1 cellular context compared by ENCODE assay signal in the genomic region with DNA sequence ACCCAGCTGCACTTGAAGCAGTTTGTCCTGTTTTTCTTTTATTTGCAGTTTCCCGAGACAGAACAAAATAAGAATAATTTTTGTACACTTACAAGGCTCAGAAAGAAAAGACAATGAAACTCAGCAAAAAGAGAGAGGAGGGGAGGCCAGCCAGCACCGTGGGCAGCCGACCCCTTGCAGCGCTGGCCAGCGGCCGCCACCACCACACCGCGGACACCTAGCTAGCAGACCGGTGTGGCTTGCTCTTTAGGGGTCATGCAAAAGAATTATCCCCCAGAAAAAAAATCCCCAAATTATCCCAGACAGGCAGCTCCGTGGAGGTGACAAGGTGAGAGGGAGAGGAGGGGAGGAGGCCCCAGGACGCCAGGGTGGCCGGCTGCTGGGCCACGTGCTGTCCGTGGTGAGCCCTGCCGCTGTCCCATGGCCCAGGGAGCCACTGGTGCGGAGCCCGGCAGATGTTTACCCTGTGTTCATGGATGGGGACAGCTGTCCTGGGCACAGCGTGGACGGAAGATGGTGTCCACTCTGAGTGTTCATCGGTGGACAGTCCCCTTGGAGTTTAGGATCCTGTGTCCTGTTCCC.
TF ChIP-seq lines count a peak whose summit lies in the region.

No MANE protein-coding gene starts in this region.

TF ChIP-seq in HepG2, 621 proteins besides CTCF, POLR2A, EP300 and RAD21:
- TF ChIP-seq, protein P1, sequence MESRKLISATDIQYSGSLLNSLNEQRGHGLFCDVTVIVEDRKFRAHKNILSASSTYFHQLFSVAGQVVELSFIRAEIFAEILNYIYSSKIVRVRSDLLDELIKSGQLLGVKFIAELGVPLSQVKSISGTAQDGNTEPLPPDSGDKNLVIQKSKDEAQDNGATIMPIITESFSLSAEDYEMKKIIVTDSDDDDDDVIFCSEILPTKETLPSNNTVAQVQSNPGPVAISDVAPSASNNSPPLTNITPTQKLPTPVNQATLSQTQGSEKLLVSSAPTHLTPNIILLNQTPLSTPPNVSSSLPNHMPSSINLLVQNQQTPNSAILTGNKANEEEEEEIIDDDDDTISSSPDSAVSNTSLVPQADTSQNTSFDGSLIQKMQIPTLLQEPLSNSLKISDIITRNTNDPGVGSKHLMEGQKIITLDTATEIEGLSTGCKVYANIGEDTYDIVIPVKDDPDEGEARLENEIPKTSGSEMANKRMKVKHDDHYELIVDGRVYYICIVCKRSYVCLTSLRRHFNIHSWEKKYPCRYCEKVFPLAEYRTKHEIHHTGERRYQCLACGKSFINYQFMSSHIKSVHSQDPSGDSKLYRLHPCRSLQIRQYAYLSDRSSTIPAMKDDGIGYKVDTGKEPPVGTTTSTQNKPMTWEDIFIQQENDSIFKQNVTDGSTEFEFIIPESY (CRISPR knock-in tag; IDR thresholded peaks at IDR 0.05), result peak; percentile 83
- TF ChIP-seq ZNF501 (CRISPR knock-in tag; IDR thresholded peaks at IDR 0.05) (no peak), ZNF12 (CRISPR knock-in tag; IDR thresholded peaks at IDR 0.05) (no peak), ZNF510 (CRISPR knock-in tag; IDR thresholded peaks at IDR 0.05; ENCODE audit: low read depth) (no peak), FOXA1 (IDR thresholded peaks at IDR 0.05) (no peak), FOXA1 (CRISPR knock-in tag; IDR thresholded peaks at IDR 0.05) (0 out of 2 replicates have a peak, but pooled peaks have one; percentile 36), TSC22D2 (CRISPR knock-in tag; IDR thresholded peaks at IDR 0.05; ENCODE audit: borderline replicate concordance) (no peak)
- TF ChIP-seq, protein P2, sequence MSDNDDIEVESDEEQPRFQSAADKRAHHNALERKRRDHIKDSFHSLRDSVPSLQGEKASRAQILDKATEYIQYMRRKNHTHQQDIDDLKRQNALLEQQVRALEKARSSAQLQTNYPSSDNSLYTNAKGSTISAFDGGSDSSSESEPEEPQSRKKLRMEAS (IDR thresholded peaks at IDR 0.05), result peak; percentile 23; the same call in 1 of the 2 replicates
